ENCODE assay signal across 11 cellular contexts in genomic region chr2:201798252-201798918, GRCh38.
DNase-seq lines count a peak whose midpoint lies in the region; ATAC-seq and TF ChIP-seq lines count a peak whose summit lies in the region.
"Had no signal": no experiment of that assay in that cellular context is flagged by ENCODE, and none has a peak within 500 bp of the region (broad histone marks: within the 10 kb centered on the region; RNA-seq: fewer than 3 reads in every experiment).

No MANE protein-coding gene starts in this region.

- ATAC-seq in SK-N-SH treated with all-trans-retinoic acid at 6 μM for 48 hours (peak; percentile 87), GM18873 (IDR thresholded peaks at IDR 0.05; ENCODE audit: low FRiP score, unreplicated experiment) (no peak)

- H3K4me3 ChIP-seq in HFF-Myc (replicated peaks; ENCODE audit: low read depth, low read length) (no peak overlapping the region), fibroblast of mammary gland (ENCODE audit: control insufficient read depth, low read depth, low read length) (no peak overlapping the region), tibial artery (no peak overlapping the region)

- H3K27ac ChIP-seq in tibial artery, result peak overlapping the region; percentile 61 to 67

- H3K9me3 ChIP-seq in tibial artery, result no peaks in the 10 kb centered on the region

- TF ChIP-seq CTCF in HFF-Myc (IDR thresholded peaks at IDR 0.05; ENCODE audit: low read depth, low read length, missing control alignments) (no peak), fibroblast of mammary gland (conservative IDR thresholded peaks at IDR 0.05; ENCODE audit: control insufficient read depth, insufficient read depth, low read depth, low read length) (no peak), tibial artery (IDR thresholded peaks at IDR 0.05) (no peak)

- H3K4me1 ChIP-seq in tibial artery, result peaks cover 0 to 30% (median 1%) of the 10 kb centered on the region in 4 donors

- peak; percentile 90 for DNase-seq in HFF-Myc (ENCODE audit: extremely low read depth, low read depth)
- peak; percentile 88 for DNase-seq in fibroblast of mammary gland (ENCODE audit: low read depth)
- no peak for DNase-seq in tibial artery
- DNase-seq in SIG-M5 treated with dmso at 0.1 percent for 504 hours (lab: John Stamatoyannopoulos, UW; ENCODE audit: unreplicated experiment), result no peak
- DNase-seq in NCI-H510A (lab: John Stamatoyannopoulos, UW), result no peak
- DNase-seq: foreskin melanocyte; NCI-H748 treated with DMSO at 0.1 percent for 48 hours; stimulated activated CD4-positive, alpha-beta T cell treated with anti-CD3 and anti-CD28 coated beads, Interleukin-4, amount 100 ng/mL, for 24 hours; T-helper 9 cell had no signal

- no peaks in the 10 kb centered on the region for H3K36me3 ChIP-seq in tibial artery

- H3K27me3 ChIP-seq in tibial artery, result no peaks in the 10 kb centered on the region

- intact Hi-C loops in tibial artery (cut with DNase I; ENCODE audit: low total_unique reads), result loop anchor here (5.0 kb wide), 3 partner anchors 59 to 379 kb away; no protein-coding TSS in a partner anchor

TF ChIP-seq in SK-N-SH treated with all-trans-retinoic acid at 6 μM for 48 hours, 23 proteins besides CTCF, POLR2A, EP300 and RAD21:
- TF ChIP-seq ISL1 (CRISPR knock-in tag; IDR thresholded peaks at IDR 0.05) (peak; percentile 56), TSHZ2 (CRISPR knock-in tag; IDR thresholded peaks at IDR 0.05) (no peak), PATZ1 (CRISPR knock-in tag; IDR thresholded peaks at IDR 0.05; ENCODE audit: borderline replicate concordance) (no peak)
TF ChIP-seq in SK-N-SH treated with all-trans-retinoic acid at 6 μM for 48 hours: peak in this region for 1.

Comparison
In these comparisons a context has a peak if more than half of its experiments do, and no peak if none do; other contexts are left out.
1. DNase-seq: peak in HFF-Myc (single experiment) and fibroblast of mammary gland (single experiment); none in tibial artery (0 of 2), SIG-M5 treated with dmso at 0.1 percent for 504 hours (single experiment) and NCI-H510A (single experiment).